20 cellular contexts compared by ENCODE assay signal in the genomic region with DNA sequence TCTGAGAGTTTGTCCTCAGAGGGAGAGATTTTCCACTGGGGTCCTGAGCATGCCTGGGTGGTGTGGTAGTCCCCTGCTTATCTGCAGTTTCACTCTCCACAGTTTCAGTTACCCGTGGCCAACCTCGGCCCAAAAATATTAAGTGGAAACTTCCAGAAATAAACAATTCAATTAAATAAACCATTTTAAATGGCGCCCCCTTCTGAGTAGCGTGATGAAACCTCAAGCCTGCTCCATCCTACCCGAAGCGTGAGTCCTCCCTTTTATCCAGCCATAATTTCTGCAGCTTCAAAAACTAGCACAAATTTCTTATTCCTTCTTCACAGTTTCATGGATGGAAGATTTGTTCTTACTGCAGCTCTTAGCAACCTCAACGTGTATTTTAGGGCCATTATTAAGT. TPM values are rescaled to one million over a fixed set of nuclear protein-coding genes. Genes with fewer than 3 reads are reported as not detected.
"Had no signal": no experiment of that assay in that cellular context is flagged by ENCODE, and none has a peak within 500 bp of the region (broad histone marks: within the 10 kb centered on the region; RNA-seq: fewer than 3 reads in every experiment).

No MANE protein-coding gene starts in this region.

- H3K4me3 ChIP-seq: dorsolateral prefrontal cortex, esophagus muscularis mucosa, lung, testis had no signal

- H3K36me3 Mint-ChIP-seq: activated naive CD4-positive, alpha-beta T cell treated with anti-CD3 and anti-CD28 coated beads, Interleukin-2, amount 50 U/mL, for 24 hours; immature natural killer cell had no signal

- H3K4me1 ChIP-seq: esophagus muscularis mucosa had no signal

- DNase-seq: activated CD4-positive, alpha-beta T cell treated with anti-CD3 and anti-CD28 coated beads, Interleukin-2, amount 10 ng/mL, durations not matched to agents 24 days and 14 days; activated T-cell treated with anti-CD3 and anti-CD28 coated beads for 4 hours; dorsolateral prefrontal cortex; glutamatergic neuron; immature natural killer cell; midbrain; retina; stimulated activated CD4-positive, alpha-beta T cell treated with anti-CD3 and anti-CD28 coated beads, Interleukin-4, amount 100 ng/mL, for 1 hour; stimulated activated CD8-positive, alpha-beta memory T cell treated with anti-CD3 and anti-CD28 coated beads, Interleukin-4, amount 100 ng/mL, for 48 hours; T-helper 9 cell; testis had no signal

- H3K27me3 Mint-ChIP-seq: activated naive CD4-positive, alpha-beta T cell treated with anti-CD3 and anti-CD28 coated beads, Interleukin-2, amount 50 U/mL, for 24 hours had no signal

- H3K4me3 Mint-ChIP-seq: activated CD4-positive, alpha-beta T cell treated with anti-CD3 and anti-CD28 coated beads, Interleukin-2, amount 10 ng/mL, durations not matched to agents 24 days and 14 days; activated naive CD4-positive, alpha-beta T cell treated with anti-CD3 and anti-CD28 coated beads, Interleukin-2, amount 50 U/mL, for 24 hours; central memory CD8-positive, alpha-beta T cell; immature natural killer cell; stimulated activated naive CD8-positive, alpha-beta T cell treated with anti-CD3 and anti-CD28 coated beads, Interleukin-15, Interleukin-2, amounts not matched to agents 100 ng/mL and 50 ng/mL, for 24 hours had no signal

- FAIRE-seq: endometrium had no signal

- H3K36me3 ChIP-seq: esophagus muscularis mucosa had no signal

- H3K27ac ChIP-seq: dorsolateral prefrontal cortex, esophagus muscularis mucosa had no signal

- H3K4me1 Mint-ChIP-seq: immature natural killer cell had no signal

- H3K27me3 ChIP-seq: testis had no signal

- H3K27ac Mint-ChIP-seq: activated CD4-positive, alpha-beta T cell treated with anti-CD3 and anti-CD28 coated beads, Interleukin-2, amount 10 ng/mL, durations not matched to agents 24 days and 14 days; activated naive CD4-positive, alpha-beta T cell treated with anti-CD3 and anti-CD28 coated beads, Interleukin-2, amount 50 U/mL, for 24 hours; activated T-helper 2 cell treated with anti-CD3 and anti-CD28 coated beads, Interferon-gamma antibody, Interleukin-2, Interleukin-4, amounts not matched to agents 10 μg/mL and 5 μg/mL and 100 μg/mL, durations not matched to agents 14 hours and 24 hours and 36 hours; immature natural killer cell; stimulated activated naive CD8-positive, alpha-beta T cell treated with anti-CD3 and anti-CD28 coated beads, Interleukin-15, Interleukin-2, amounts not matched to agents 100 ng/mL and 50 ng/mL, for 24 hours had no signal

- H3K9me3 ChIP-seq: testis had no signal

RNA-seq across cellular contexts. Expression of a gene that starts 26.7 kb away (rescaled TPM):
- total RNA-seq: activated CD4-positive, alpha-beta T cell treated with anti-CD3 and anti-CD28 coated beads, Interleukin-2, amount 10 ng/mL, durations not matched to agents 24 days and 14 days; activated T-helper 2 cell treated with anti-CD3 and anti-CD28 coated beads, Interferon-gamma antibody, Interleukin-2, Interleukin-4, amounts not matched to agents 10 μg/mL and 5 μg/mL and 100 μg/mL, durations not matched to agents 14 hours and 24 hours and 36 hours; esophagus muscularis mucosa; fibroblast of villous mesenchyme; lung; ureter had no signal
- polyA plus RNA-seq: immature natural killer cell had no signal

RNA-seq across cellular contexts. Expression of a gene that starts 52.9 kb away (rescaled TPM):
- total RNA-seq: activated CD4-positive, alpha-beta T cell treated with anti-CD3 and anti-CD28 coated beads, Interleukin-2, amount 10 ng/mL, durations not matched to agents 24 days and 14 days; activated T-helper 2 cell treated with anti-CD3 and anti-CD28 coated beads, Interferon-gamma antibody, Interleukin-2, Interleukin-4, amounts not matched to agents 10 μg/mL and 5 μg/mL and 100 μg/mL, durations not matched to agents 14 hours and 24 hours and 36 hours; esophagus muscularis mucosa; fibroblast of villous mesenchyme; lung; ureter had no signal
- polyA plus RNA-seq: immature natural killer cell, lung had no signal
